Comparison of ENCODE assay signal across 1 cellular context in genomic region chr10:86164912-86165311, GRCh38.
TF ChIP-seq lines count a peak whose summit lies in the region.

No MANE protein-coding gene starts in this region.

TF ChIP-seq in H1, 55 proteins besides CTCF, POLR2A, EP300 and RAD21 (continued from another document):
- TF ChIP-seq CHD7 (IDR thresholded peaks at IDR 0.05; ENCODE audit: insufficient replicate concordance, low read length): no peak
- no peak for TF ChIP-seq KDM4A (IDR thresholded peaks at IDR 0.05; ENCODE audit: low read depth, low read length, severe bottlenecking)
- TF ChIP-seq BCL11A (IDR thresholded peaks at IDR 0.05; ENCODE audit: low read depth in 2 of 2, low read length in 2 of 2): no peak
- no peak for TF ChIP-seq GABPA (IDR thresholded peaks at IDR 0.05; ENCODE audit: borderline replicate concordance, insufficient read depth, low read length)
- no peak for TF ChIP-seq CHD2 (IDR thresholded peaks at IDR 0.05; ENCODE audit: low read length)
- TF ChIP-seq POU5F1 (IDR thresholded peaks at IDR 0.05; ENCODE audit: low read depth, low read length): no peak
- TF ChIP-seq NRF1 (IDR thresholded peaks at IDR 0.05; ENCODE audit: low read depth, low read length): no peak
- TF ChIP-seq POLR2AphosphoS5 (IDR thresholded peaks at IDR 0.05; ENCODE audit: low read depth, low read length): no peak
- TF ChIP-seq MAFK (IDR thresholded peaks at IDR 0.05; ENCODE audit: low read depth, low read length): no peak
